In the genomic region with DNA sequence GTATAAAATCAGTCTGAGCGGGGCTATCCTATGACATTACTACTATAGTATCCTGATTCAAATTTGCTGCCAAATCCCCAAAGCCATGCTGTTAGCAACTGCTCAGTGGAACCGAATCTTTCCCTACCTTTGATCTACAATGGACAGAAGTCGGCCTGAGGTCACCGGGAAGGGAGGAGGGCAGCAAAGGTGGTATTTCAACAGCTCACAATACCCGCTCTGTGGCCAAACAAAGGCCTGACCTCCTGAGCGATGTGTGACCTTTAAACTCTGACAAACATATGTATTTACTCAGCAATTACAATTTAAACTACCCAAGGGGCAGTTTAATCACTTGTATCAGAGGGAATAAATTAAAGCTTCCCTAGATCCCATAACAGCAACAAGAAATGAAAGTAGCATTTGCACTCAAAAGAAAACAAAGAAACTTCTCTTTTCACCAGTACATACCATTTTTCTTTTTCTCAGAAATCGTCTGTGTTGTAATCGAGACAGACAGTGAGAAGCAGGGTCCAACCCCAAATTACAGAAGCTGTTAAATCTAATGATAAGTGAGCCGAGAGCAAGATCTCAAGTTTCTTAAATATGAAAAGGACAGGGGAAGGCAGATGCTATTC, we compare ENCODE assay signal across 19 cellular contexts. TPM values are rescaled to one million over a fixed set of nuclear protein-coding genes. Genes with fewer than 3 reads are reported as not detected.
A peak's percentile ranks its signal among the peaks of the same experiment; 100 is the strongest.
DNase-seq lines count a peak whose midpoint lies in the region; ATAC-seq and TF ChIP-seq lines count a peak whose summit lies in the region.
"Had no signal": no experiment of that assay in that cellular context is flagged by ENCODE, and none has a peak within 500 bp of the region (broad histone marks: within the 10 kb centered on the region; RNA-seq: fewer than 3 reads in every experiment).

No MANE protein-coding gene starts in this region.

- H3K36me3 ChIP-seq in spleen = no peaks in the 10 kb centered on the region
- H3K36me3 ChIP-seq: tibial nerve had no signal

- TF ChIP-seq POLR2A in spleen (IDR thresholded peaks at IDR 0.05) = no peak

- H3K9me3 ChIP-seq in spleen = no peaks in the 10 kb centered on the region
- H3K9me3 ChIP-seq: tibial nerve had no signal

- H3K9me3 Mint-ChIP-seq in type B pancreatic cell = no peaks in the 10 kb centered on the region
- H3K9me3 Mint-ChIP-seq: activated CD8-positive, alpha-beta T cell treated with anti-CD3 and anti-CD28 coated beads for 36 hours; CD4-positive, alpha-beta memory T cell had no signal

- peaks cover 11% of the 10 kb centered on the region for H3K27me3 Mint-ChIP-seq in type B pancreatic cell
- H3K27me3 Mint-ChIP-seq: activated CD8-positive, alpha-beta T cell treated with anti-CD3 and anti-CD28 coated beads for 36 hours; CD4-positive, alpha-beta memory T cell had no signal

- H3K27me3 ChIP-seq in spleen (replicated peaks in 1 of 7) = peaks cover 0 to 1% (median 0%) of the 10 kb centered on the region in 7 donors
- H3K27me3 ChIP-seq: tibial nerve had no signal

- intact Hi-C loops in spleen (cut with DNase I; ENCODE audit: low total_unique reads) = loop anchor here (5.0 kb wide), 1 partner anchor 78 kb away; no protein-coding TSS in a partner anchor

- WGBS in spleen, 5 donors = 61 to 68% (median 64%) methylated on average over 9 of the region's 9 CpGs

- peak overlapping the region; percentile 54 for H3K4me3 Mint-ChIP-seq in type B pancreatic cell
- H3K4me3 Mint-ChIP-seq: activated CD8-positive, alpha-beta T cell treated with anti-CD3 and anti-CD28 coated beads for 36 hours; CD4-positive, alpha-beta memory T cell had no signal

- TF ChIP-seq CTCF in type B pancreatic cell (conservative IDR thresholded peaks at IDR 0.05) (no peak), spleen (IDR thresholded peaks at IDR 0.05 in 8 of 11, conservative IDR thresholded peaks at IDR 0.05 in 3 of 11) (no peak)

- H3K36me3 Mint-ChIP-seq in type B pancreatic cell = no peaks in the 10 kb centered on the region
- H3K36me3 Mint-ChIP-seq: CD4-positive, alpha-beta memory T cell had no signal

- H3K4me1 Mint-ChIP-seq in type B pancreatic cell (ENCODE audit: unreplicated experiment) = peaks cover 14% of the 10 kb centered on the region

- no peaks in the 10 kb centered on the region for H3K4me1 ChIP-seq in spleen

- peak overlapping the region; percentile 33 for H3K27ac Mint-ChIP-seq in type B pancreatic cell
- H3K27ac Mint-ChIP-seq: activated CD8-positive, alpha-beta T cell treated with anti-CD3 and anti-CD28 coated beads for 36 hours had no signal

- H3K27ac ChIP-seq in spleen = no peak overlapping the region
- H3K27ac ChIP-seq: VCaP had no signal

- peak; percentile 88 for ATAC-seq in left lobe of liver
- no peak for ATAC-seq in GM21723 (IDR thresholded peaks at IDR 0.05; ENCODE audit: unreplicated experiment)
- no peak for ATAC-seq in HG03196 (IDR thresholded peaks at IDR 0.05; ENCODE audit: unreplicated experiment)

- DNase-seq in NOMO-1 treated with DMSO at 0.1 percent for 48 hours (lab: John Stamatoyannopoulos, UW; ENCODE audit: unreplicated experiment) (peak; percentile 16), NOMO-1 treated with dmso at 0.1 percent for 144 hours (lab: John Stamatoyannopoulos, UW; ENCODE audit: unreplicated experiment) (no peak), OCI-M1 (lab: John Stamatoyannopoulos, UW) (peak; percentile 73), left lobe of liver (ENCODE audit: low spot score) (peak; percentile 89), type B pancreatic cell (ENCODE audit: extremely low spot score, unreplicated experiment) (no peak), spleen (no peak)
- DNase-seq: nucleus accumbens had no signal

- H3K4me3 ChIP-seq in spleen = no peak overlapping the region
- H3K4me3 ChIP-seq: tibial nerve had no signal

RNA-seq across cellular contexts. Expression of a gene that starts 11.6 kb away (rescaled TPM):
- total RNA-seq in left lobe of liver (4.7 TPM), type B pancreatic cell (ENCODE audit: low replicate concordance) (20.1 and 21.8 TPM in 2 replicates), spleen (10 to 100 TPM; 16.3 to 25.6 (median 21.0) TPM)
- 10 to 100 TPM; 19.0 to 25.5 (median 23.3) TPM for polyA plus RNA-seq in spleen

RNA-seq across cellular contexts. Expression of a gene that starts 30.4 kb away (rescaled TPM):
- 3.0 TPM for total RNA-seq in left lobe of liver
- total RNA-seq in type B pancreatic cell (ENCODE audit: low replicate concordance) = 12.4 and 18.6 TPM in 2 replicates
- total RNA-seq in spleen = 10 to 100 TPM; 16.7 to 29.3 (median 23.3) TPM
- polyA plus RNA-seq in spleen = 10 to 100 TPM; 13.5 to 24.6 (median 19.3) TPM

RNA-seq across cellular contexts. Expression of a gene that starts 30.5 kb away (rescaled TPM):
- total RNA-seq in left lobe of liver = 3.2 TPM
- total RNA-seq in type B pancreatic cell (ENCODE audit: low replicate concordance) = 7.8 and 9.7 TPM in 2 replicates
- 10 to 100 TPM in 6 of 7 donors, 1 to 10 TPM in 1; 5.6 to 25.4 (median 12.0) TPM for total RNA-seq in spleen
- polyA plus RNA-seq in spleen = 1 to 10 TPM; 2.7 to 5.1 (median 4.8) TPM

RNA-seq across cellular contexts. Expression of a gene that starts 32.9 kb away (rescaled TPM):
- total RNA-seq in left lobe of liver = not detected
- total RNA-seq in type B pancreatic cell (ENCODE audit: low replicate concordance) = not detected in 2 replicates
- not detected for total RNA-seq in spleen
- not detected for polyA plus RNA-seq in spleen
- total RNA-seq: activated CD8-positive, alpha-beta T cell treated with anti-CD3 and anti-CD28 coated beads for 36 hours; cardiac septum; CD4-positive, alpha-beta memory T cell; frontal cortex; G401; H7; skeletal muscle tissue; tibial nerve had no signal
- polyA plus RNA-seq: adipose tissue; CD4-positive, alpha-beta memory T cell had no signal

Comparison
In these comparisons a context has a peak if more than half of its experiments do, and no peak if none do; other contexts are left out.
1. DNase-seq: peak in NOMO-1 treated with DMSO at 0.1 percent for 48 hours (single experiment), OCI-M1 (single experiment) and left lobe of liver (single experiment); none in NOMO-1 treated with dmso at 0.1 percent for 144 hours (single experiment), type B pancreatic cell (single experiment) and spleen (single experiment).